In the genomic region with DNA sequence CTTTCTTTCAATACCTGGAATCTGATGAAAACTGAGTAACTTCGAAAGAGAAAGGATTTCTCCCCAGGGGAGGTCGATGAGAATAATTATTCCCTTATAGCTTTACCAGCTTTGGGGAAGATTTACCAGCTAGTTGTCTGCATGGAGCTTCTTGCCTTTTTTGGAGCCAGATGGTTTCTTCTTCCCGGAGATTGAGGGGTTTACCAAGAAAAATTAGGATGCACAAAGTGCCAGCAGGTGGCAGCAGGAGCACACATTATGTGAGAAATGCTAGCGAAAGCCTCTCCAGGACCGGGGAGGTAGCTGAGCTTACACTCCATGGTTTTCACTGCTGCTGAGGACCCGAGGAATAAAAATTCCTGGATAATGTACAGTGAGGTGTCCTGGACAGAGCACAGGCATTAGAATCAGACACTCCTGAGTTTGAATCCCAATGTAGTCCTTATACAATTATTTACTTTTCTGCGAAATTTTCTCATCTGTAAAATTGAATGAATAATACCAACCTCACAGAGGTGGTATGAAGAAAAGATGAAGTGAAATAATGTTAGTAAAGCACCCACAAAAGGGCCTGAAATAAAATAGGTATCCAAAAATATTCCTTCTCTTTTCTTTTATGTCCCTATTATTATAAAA, we compare ENCODE assay signal across 8 cellular contexts. TPM values are rescaled to one million over a fixed set of nuclear protein-coding genes. Genes with fewer than 3 reads are reported as not detected.
DNase-seq lines count a peak whose midpoint lies in the region; ATAC-seq and TF ChIP-seq lines count a peak whose summit lies in the region.

No MANE protein-coding gene starts in this region.

- peaks cover 22% of the 10 kb centered on the region for H3K4me1 Mint-ChIP-seq in glutamatergic neuron (ENCODE audit: low read depth, unreplicated experiment)

- intact Hi-C loops in posterior cingulate gyrus (cut with DNase I) = loop anchor here (1.0 to 5.0 kb wide), 6 partner anchors 43 to 631 kb away; a partner anchor contains a TSS

- TF ChIP-seq EP300 in upper lobe of left lung (IDR thresholded peaks at IDR 0.05) = no peak

- no peak overlapping the region for H3K27ac Mint-ChIP-seq in glutamatergic neuron (ENCODE audit: unreplicated experiment)

- TF ChIP-seq POLR2A in NB4 (IDR thresholded peaks at IDR 0.05; ENCODE audit: extremely low read depth, insufficient read length) (no peak), upper lobe of left lung (IDR thresholded peaks at IDR 0.05) (no peak)

- no peak overlapping the region for H3K27ac ChIP-seq in upper lobe of left lung

- H3K4me1 ChIP-seq in upper lobe of left lung = peaks cover 0 to 5% (median 2%) of the 10 kb centered on the region in 4 donors

- H3K36me3 ChIP-seq in upper lobe of left lung = peaks cover 0 to 5% (median 2%) of the 10 kb centered on the region in 4 donors

- peaks cover 2% of the 10 kb centered on the region for H3K27me3 Mint-ChIP-seq in glutamatergic neuron (ENCODE audit: unreplicated experiment)

- H3K9me3 ChIP-seq in upper lobe of left lung = no peaks in the 10 kb centered on the region

- no peaks in the 10 kb centered on the region for H3K36me3 Mint-ChIP-seq in glutamatergic neuron (ENCODE audit: unreplicated experiment)

- peak; percentile 52 for TF ChIP-seq CTCF in NB4 (IDR thresholded peaks at IDR 0.05; ENCODE audit: low read depth, low read length)
- TF ChIP-seq CTCF in glutamatergic neuron (IDR thresholded peaks at IDR 0.05; ENCODE audit: partially characterized antibody, unreplicated experiment) = peak; percentile 78
- TF ChIP-seq CTCF in upper lobe of left lung (IDR thresholded peaks at IDR 0.05) = peak; percentile 48 to 80 (median 67)

- H3K9me3 Mint-ChIP-seq in glutamatergic neuron (ENCODE audit: unreplicated experiment) = no peaks in the 10 kb centered on the region

- in situ Hi-C loops in SK-MEL-5 (cut with HindIII; ENCODE audit: low pct_unique_long_range_greater_than_20kb, low sequenced_read_pairs) = no loop called here

- H3K4me3 ChIP-seq in NB4 (ENCODE audit: low read depth, low read length) = no peak overlapping the region
- no peak overlapping the region for H3K4me3 ChIP-seq in upper lobe of left lung

- ATAC-seq in upper lobe of left lung (ENCODE audit: low FRiP score in 2 of 2) (peak; percentile 79 to 87), HG02884 (IDR thresholded peaks at IDR 0.05; ENCODE audit: unreplicated experiment) (no peak)

- 12 to 16% methylated on average over 6 to 7 of the region's 7 CpGs for WGBS in upper lobe of left lung, 2 donors

- peak; percentile 85 for DNase-seq in GM03348 (ENCODE audit: low spot score)
- peak; percentile 67 for DNase-seq in NB4 (ENCODE audit: low read depth)
- peak; percentile 92 for DNase-seq in SK-MEL-5 (ENCODE audit: low read depth, low spot score)
- DNase-seq in activated naive CD4-positive, alpha-beta T cell treated with anti-CD3 and anti-CD28 coated beads, Interleukin-2, amount 50 U/mL, for 16 hours = peak; percentile 70
- peak; percentile 87 for DNase-seq in glutamatergic neuron
- DNase-seq in posterior cingulate gyrus = peak; percentile 58 to 97 (median 86)
- DNase-seq in upper lobe of left lung = peak in 1 of 2 donors; percentile 68

- H3K27me3 ChIP-seq in upper lobe of left lung = no peaks in the 10 kb centered on the region

- H3K4me3 Mint-ChIP-seq in glutamatergic neuron (ENCODE audit: unreplicated experiment) = no peak overlapping the region

RNA-seq across cellular contexts. Expression of a gene that starts 46.0 kb away (rescaled TPM):
- 12.9 and 13.2 TPM in 2 replicates for total RNA-seq in SK-MEL-5 (2014; rRNA removed; shearing (Covaris generic))
- polyA plus RNA-seq in SK-MEL-5 (2015; cell fraction: cytosol; rRNA removed) = 15.7 and 23.1 TPM in 2 replicates
- polyA plus RNA-seq in SK-MEL-5 (2015; cell fraction: nucleus; rRNA removed) = 5.0 and 6.7 TPM in 2 replicates
- total RNA-seq in glutamatergic neuron (ENCODE audit: unreplicated experiment) (15.0 TPM), upper lobe of left lung (10 to 100 TPM; 36.7 to 73.5 (median 58.0) TPM)
